2 cellular contexts compared by ENCODE assay signal in the genomic region with DNA sequence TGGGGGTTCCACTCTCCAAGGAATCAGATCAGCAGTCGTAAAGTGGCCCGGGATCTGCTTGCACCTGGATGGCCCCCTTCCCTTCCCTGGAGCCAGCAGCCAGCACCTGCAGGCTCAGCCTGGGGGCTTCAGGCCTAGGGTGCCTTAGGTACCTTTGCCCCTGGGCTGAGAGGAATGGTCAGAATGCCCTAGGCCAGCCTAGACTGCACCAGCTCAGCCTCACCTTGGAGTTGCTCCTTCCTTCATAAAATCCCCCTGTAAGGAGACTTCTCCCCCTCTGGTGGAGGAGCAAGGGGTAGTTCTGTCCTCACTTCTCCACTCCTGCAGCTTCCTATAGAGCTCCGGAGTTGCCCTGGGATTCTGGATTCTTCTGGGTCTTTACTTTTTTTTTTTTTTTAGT.
TF ChIP-seq lines count a peak whose summit lies in the region.

No MANE protein-coding gene starts in this region.

TF ChIP-seq in GM23338, 12 proteins besides CTCF, POLR2A, EP300 and RAD21 (continued from another document):
- TF ChIP-seq, protein P1, sequence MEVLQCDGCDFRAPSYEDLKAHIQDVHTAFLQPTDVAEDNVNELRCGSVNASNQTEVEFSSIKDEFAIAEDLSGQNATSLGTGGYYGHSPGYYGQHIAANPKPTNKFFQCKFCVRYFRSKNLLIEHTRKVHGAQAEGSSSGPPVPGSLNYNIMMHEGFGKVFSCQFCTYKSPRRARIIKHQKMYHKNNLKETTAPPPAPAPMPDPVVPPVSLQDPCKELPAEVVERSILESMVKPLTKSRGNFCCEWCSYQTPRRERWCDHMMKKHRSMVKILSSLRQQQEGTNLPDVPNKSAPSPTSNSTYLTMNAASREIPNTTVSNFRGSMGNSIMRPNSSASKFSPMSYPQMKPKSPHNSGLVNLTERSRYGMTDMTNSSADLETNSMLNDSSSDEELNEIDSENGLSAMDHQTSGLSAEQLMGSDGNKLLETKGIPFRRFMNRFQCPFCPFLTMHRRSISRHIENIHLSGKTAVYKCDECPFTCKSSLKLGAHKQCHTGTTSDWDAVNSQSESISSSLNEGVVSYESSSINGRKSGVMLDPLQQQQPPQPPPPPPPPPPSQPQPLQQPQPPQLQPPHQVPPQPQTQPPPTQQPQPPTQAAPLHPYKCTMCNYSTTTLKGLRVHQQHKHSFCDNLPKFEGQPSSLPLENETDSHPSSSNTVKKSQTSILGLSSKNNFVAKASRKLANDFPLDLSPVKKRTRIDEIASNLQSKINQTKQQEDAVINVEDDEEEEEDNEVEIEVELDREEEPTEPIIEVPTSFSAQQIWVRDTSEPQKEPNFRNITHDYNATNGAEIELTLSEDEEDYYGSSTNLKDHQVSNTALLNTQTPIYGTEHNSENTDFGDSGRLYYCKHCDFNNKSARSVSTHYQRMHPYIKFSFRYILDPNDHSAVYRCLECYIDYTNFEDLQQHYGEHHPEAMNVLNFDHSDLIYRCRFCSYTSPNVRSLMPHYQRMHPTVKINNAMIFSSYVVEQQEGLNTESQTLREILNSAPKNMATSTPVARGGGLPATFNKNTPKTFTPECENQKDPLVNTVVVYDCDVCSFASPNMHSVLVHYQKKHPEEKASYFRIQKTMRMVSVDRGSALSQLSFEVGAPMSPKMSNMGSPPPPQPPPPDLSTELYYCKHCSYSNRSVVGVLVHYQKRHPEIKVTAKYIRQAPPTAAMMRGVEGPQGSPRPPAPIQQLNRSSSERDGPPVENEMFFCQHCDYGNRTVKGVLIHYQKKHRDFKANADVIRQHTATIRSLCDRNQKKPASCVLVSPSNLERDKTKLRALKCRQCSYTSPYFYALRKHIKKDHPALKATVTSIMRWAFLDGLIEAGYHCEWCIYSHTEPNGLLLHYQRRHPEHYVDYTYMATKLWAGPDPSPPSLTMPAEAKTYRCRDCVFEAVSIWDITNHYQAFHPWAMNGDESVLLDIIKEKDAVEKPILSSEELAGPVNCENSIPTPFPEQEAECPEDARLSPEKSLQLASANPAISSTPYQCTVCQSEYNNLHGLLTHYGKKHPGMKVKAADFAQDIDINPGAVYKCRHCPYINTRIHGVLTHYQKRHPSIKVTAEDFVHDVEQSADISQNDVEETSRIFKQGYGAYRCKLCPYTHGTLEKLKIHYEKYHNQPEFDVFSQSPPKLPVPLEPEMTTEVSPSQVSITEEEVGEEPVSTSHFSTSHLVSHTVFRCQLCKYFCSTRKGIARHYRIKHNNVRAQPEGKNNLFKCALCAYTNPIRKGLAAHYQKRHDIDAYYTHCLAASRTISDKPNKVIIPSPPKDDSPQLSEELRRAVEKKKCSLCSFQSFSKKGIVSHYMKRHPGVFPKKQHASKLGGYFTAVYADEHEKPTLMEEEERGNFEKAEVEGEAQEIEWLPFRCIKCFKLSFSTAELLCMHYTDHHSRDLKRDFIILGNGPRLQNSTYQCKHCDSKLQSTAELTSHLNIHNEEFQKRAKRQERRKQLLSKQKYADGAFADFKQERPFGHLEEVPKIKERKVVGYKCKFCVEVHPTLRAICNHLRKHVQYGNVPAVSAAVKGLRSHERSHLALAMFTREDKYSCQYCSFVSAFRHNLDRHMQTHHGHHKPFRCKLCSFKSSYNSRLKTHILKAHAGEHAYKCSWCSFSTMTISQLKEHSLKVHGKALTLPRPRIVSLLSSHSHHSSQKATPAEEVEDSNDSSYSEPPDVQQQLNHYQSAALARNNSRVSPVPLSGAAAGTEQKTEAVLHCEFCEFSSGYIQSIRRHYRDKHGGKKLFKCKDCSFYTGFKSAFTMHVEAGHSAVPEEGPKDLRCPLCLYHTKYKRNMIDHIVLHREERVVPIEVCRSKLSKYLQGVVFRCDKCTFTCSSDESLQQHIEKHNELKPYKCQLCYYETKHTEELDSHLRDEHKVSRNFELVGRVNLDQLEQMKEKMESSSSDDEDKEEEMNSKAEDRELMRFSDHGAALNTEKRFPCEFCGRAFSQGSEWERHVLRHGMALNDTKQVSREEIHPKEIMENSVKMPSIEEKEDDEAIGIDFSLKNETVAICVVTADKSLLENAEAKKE (CRISPR knock-in tag; IDR thresholded peaks at IDR 0.05) = no peak
- TF ChIP-seq ZNF331 (CRISPR knock-in tag; IDR thresholded peaks at IDR 0.05; ENCODE audit: low read depth) = no peak
- no peak for TF ChIP-seq NANOG (IDR thresholded peaks at IDR 0.05; ENCODE audit: borderline replicate concordance)
- no peak for TF ChIP-seq JUNB (IDR thresholded peaks at IDR 0.05; ENCODE audit: unreplicated experiment)
- no peak for TF ChIP-seq CREB1 (CRISPR knock-in tag; IDR thresholded peaks at IDR 0.05; ENCODE audit: low read depth)
- TF ChIP-seq STAT1 (IDR thresholded peaks at IDR 0.05; ENCODE audit: unreplicated experiment) = no peak
- TF ChIP-seq, protein P2, sequence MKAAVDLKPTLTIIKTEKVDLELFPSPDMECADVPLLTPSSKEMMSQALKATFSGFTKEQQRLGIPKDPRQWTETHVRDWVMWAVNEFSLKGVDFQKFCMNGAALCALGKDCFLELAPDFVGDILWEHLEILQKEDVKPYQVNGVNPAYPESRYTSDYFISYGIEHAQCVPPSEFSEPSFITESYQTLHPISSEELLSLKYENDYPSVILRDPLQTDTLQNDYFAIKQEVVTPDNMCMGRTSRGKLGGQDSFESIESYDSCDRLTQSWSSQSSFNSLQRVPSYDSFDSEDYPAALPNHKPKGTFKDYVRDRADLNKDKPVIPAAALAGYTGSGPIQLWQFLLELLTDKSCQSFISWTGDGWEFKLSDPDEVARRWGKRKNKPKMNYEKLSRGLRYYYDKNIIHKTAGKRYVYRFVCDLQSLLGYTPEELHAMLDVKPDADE (IDR thresholded peaks at IDR 0.05) = no peak
- no peak for TF ChIP-seq EZH2phosphoT487 (IDR thresholded peaks at IDR 0.05; ENCODE audit: unreplicated experiment)
- TF ChIP-seq EZH2 (IDR thresholded peaks at IDR 0.05; ENCODE audit: low read depth, unreplicated experiment) = no peak
- no peak for TF ChIP-seq POLR2AphosphoS5 (IDR thresholded peaks at IDR 0.05; ENCODE audit: low read depth)
- TF ChIP-seq ZNF114 (CRISPR knock-in tag; IDR thresholded peaks at IDR 0.05) = no peak

TF ChIP-seq in WTC11, 78 proteins besides CTCF, POLR2A, EP300 and RAD21 (continued from another document):
- TF ChIP-seq, protein P3, sequence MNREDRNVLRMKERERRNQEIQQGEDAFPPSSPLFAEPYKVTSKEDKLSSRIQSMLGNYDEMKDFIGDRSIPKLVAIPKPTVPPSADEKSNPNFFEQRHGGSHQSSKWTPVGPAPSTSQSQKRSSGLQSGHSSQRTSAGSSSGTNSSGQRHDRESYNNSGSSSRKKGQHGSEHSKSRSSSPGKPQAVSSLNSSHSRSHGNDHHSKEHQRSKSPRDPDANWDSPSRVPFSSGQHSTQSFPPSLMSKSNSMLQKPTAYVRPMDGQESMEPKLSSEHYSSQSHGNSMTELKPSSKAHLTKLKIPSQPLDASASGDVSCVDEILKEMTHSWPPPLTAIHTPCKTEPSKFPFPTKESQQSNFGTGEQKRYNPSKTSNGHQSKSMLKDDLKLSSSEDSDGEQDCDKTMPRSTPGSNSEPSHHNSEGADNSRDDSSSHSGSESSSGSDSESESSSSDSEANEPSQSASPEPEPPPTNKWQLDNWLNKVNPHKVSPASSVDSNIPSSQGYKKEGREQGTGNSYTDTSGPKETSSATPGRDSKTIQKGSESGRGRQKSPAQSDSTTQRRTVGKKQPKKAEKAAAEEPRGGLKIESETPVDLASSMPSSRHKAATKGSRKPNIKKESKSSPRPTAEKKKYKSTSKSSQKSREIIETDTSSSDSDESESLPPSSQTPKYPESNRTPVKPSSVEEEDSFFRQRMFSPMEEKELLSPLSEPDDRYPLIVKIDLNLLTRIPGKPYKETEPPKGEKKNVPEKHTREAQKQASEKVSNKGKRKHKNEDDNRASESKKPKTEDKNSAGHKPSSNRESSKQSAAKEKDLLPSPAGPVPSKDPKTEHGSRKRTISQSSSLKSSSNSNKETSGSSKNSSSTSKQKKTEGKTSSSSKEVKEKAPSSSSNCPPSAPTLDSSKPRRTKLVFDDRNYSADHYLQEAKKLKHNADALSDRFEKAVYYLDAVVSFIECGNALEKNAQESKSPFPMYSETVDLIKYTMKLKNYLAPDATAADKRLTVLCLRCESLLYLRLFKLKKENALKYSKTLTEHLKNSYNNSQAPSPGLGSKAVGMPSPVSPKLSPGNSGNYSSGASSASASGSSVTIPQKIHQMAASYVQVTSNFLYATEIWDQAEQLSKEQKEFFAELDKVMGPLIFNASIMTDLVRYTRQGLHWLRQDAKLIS (CRISPR knock-in tag; IDR thresholded peaks at IDR 0.05; ENCODE audit: borderline replicate concordance) = no peak
- TF ChIP-seq NFYB (CRISPR knock-in tag; conservative IDR thresholded peaks at IDR 0.05; ENCODE audit: low read depth) (no peak), ZNF138 (CRISPR knock-in tag; conservative IDR thresholded peaks at IDR 0.05) (no peak)
- TF ChIP-seq, protein P4, sequence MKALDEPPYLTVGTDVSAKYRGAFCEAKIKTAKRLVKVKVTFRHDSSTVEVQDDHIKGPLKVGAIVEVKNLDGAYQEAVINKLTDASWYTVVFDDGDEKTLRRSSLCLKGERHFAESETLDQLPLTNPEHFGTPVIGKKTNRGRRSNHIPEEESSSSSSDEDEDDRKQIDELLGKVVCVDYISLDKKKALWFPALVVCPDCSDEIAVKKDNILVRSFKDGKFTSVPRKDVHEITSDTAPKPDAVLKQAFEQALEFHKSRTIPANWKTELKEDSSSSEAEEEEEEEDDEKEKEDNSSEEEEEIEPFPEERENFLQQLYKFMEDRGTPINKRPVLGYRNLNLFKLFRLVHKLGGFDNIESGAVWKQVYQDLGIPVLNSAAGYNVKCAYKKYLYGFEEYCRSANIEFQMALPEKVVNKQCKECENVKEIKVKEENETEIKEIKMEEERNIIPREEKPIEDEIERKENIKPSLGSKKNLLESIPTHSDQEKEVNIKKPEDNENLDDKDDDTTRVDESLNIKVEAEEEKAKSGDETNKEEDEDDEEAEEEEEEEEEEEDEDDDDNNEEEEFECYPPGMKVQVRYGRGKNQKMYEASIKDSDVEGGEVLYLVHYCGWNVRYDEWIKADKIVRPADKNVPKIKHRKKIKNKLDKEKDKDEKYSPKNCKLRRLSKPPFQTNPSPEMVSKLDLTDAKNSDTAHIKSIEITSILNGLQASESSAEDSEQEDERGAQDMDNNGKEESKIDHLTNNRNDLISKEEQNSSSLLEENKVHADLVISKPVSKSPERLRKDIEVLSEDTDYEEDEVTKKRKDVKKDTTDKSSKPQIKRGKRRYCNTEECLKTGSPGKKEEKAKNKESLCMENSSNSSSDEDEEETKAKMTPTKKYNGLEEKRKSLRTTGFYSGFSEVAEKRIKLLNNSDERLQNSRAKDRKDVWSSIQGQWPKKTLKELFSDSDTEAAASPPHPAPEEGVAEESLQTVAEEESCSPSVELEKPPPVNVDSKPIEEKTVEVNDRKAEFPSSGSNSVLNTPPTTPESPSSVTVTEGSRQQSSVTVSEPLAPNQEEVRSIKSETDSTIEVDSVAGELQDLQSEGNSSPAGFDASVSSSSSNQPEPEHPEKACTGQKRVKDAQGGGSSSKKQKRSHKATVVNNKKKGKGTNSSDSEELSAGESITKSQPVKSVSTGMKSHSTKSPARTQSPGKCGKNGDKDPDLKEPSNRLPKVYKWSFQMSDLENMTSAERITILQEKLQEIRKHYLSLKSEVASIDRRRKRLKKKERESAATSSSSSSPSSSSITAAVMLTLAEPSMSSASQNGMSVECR (CRISPR knock-in tag; IDR thresholded peaks at IDR 0.05; ENCODE audit: borderline replicate concordance) = no peak
